Comparison of ENCODE assay signal across 21 cellular contexts in genomic region chr12:7981446-7981845, GRCh38.
"Had no signal": no experiment of that assay in that cellular context is flagged by ENCODE, and none has a peak within 500 bp of the region (broad histone marks: within the 10 kb centered on the region; RNA-seq: fewer than 3 reads in every experiment).

No MANE protein-coding gene starts in this region.

- H3K9me3 Mint-ChIP-seq: central memory CD8-positive, alpha-beta T cell; naive thymus-derived CD8-positive, alpha-beta T cell; neural crest cell had no signal

- H3K27me3 Mint-ChIP-seq: central memory CD8-positive, alpha-beta T cell; naive thymus-derived CD8-positive, alpha-beta T cell had no signal

- H3K36me3 ChIP-seq: gastrocnemius medialis, heart right ventricle, ovary, suprapubic skin, tibial artery had no signal

- H3K4me3 ChIP-seq: dorsolateral prefrontal cortex, gastrocnemius medialis, heart right ventricle, mucosa of descending colon, ovary, suprapubic skin, tibial artery had no signal

- ATAC-seq: esophagus mucosa; gastrocnemius medialis; heart right ventricle; mucosa of descending colon; naive thymus-derived CD8-positive, alpha-beta T cell; right cardiac atrium had no signal

- H3K27ac Mint-ChIP-seq: naive thymus-derived CD8-positive, alpha-beta T cell had no signal

- H3K4me1 Mint-ChIP-seq: central memory CD8-positive, alpha-beta T cell had no signal

- H3K9me3 ChIP-seq: gastrocnemius medialis, heart right ventricle, mucosa of descending colon, ovary, suprapubic skin, tibial artery had no signal

- H3K27me3 ChIP-seq: dorsolateral prefrontal cortex, gastrocnemius medialis, ovary, suprapubic skin, tibial artery had no signal

- H3K4me1 ChIP-seq: gastrocnemius medialis, suprapubic skin had no signal

- DNase-seq: cortex of kidney; dorsolateral prefrontal cortex; effector CD8-positive, alpha-beta T cell; gastrocnemius medialis; heart right ventricle; hypothalamus; kidney glomerular epithelial cell; mucosa of descending colon; naive thymus-derived CD8-positive, alpha-beta T cell; nucleus accumbens; ovary; right cardiac atrium; small intestine; stimulated activated CD4-positive, alpha-beta T cell treated with anti-CD3 and anti-CD28 coated beads, Interleukin-12 subunit alpha, Interleukin-12 subunit beta, amount 100 ng/mL, for 4 hours; stimulated activated CD4-positive, alpha-beta T cell treated with anti-CD3 and anti-CD28 coated beads, Interleukin-2, amount 100 ng/mL, for 48 hours; stimulated activated naive CD4-positive, alpha-beta T cell treated with Interleukin-2 at 50 U/mL for 16 hours; tibial artery had no signal

- H3K27ac ChIP-seq: dorsolateral prefrontal cortex, gastrocnemius medialis, heart right ventricle, ovary, suprapubic skin, tibial artery had no signal

- H3K36me3 Mint-ChIP-seq: naive thymus-derived CD8-positive, alpha-beta T cell had no signal

- H3K4me3 Mint-ChIP-seq: central memory CD8-positive, alpha-beta T cell; naive thymus-derived CD8-positive, alpha-beta T cell; neural crest cell had no signal
